Comparison of ENCODE assay signal across 8 cellular contexts in the genomic region with DNA sequence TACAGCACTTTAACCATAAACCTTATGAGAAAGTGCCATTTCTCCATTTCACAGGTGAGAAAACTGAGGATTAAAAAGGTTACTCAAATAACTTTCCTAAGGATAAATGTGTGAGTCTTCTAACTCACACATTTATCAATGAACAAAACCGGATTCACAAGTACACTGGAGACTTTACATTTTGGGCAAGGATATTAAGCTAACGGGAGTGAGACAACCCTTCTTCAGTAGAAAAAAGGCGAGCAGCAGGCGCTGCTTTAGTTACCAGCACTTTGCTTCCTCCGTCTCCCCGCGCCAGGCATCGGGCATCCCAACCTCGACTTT. TPM values are rescaled to one million over a fixed set of nuclear protein-coding genes. Genes with fewer than 3 reads are reported as not detected.
DNase-seq lines count a peak whose midpoint lies in the region; ATAC-seq and TF ChIP-seq lines count a peak whose summit lies in the region.

No MANE protein-coding gene starts in this region.

- no peak overlapping the region for H3K27ac ChIP-seq in mesenchymal stem cell (ENCODE audit: low read length, poor library complexity, severe bottlenecking)

- H3K4me1 Mint-ChIP-seq in activated naive CD4-positive, alpha-beta T cell treated with anti-CD3 and anti-CD28 coated beads, Interleukin-2, amount 10 ng/mL, durations not matched to agents 7 days and 5 days, result peaks cover 18% of the 10 kb centered on the region
- peaks cover 30% of the 10 kb centered on the region for H3K4me1 Mint-ChIP-seq in brain
- peaks cover 27% of the 10 kb centered on the region for H3K4me1 Mint-ChIP-seq in type B pancreatic cell (ENCODE audit: unreplicated experiment)

- H2BK120ac ChIP-seq in mesenchymal stem cell (ENCODE audit: low read depth, low read length), result no peak overlapping the region

- no peak overlapping the region for H3K18ac ChIP-seq in mesenchymal stem cell (ENCODE audit: low read depth in 1 of 2, low read length in 2 of 2)

- H2BK15ac ChIP-seq in mesenchymal stem cell (ENCODE audit: low read depth, poor library complexity, severe bottlenecking), result no peak overlapping the region

- H4K91ac ChIP-seq in mesenchymal stem cell (ENCODE audit: low read length), result no peak overlapping the region

- H3K14ac ChIP-seq in mesenchymal stem cell (ENCODE audit: low read length in 2 of 2), result no peak overlapping the region

- CTCF ChIA-PET in activated naive CD4-positive, alpha-beta T cell treated with anti-CD3 and anti-CD28 coated beads, Interleukin-2, amount 10 ng/mL, durations not matched to agents 7 days and 5 days (lab: Charles Lee), result no interaction called here

- 30% methylated on average over 9 of the region's 9 CpGs for WGBS in mesenchymal stem cell

- H2AFZ ChIP-seq in mesenchymal stem cell (ENCODE audit: low read depth, low read length), result no peak overlapping the region

- no peaks in the 10 kb centered on the region for H3K9me3 ChIP-seq in mesenchymal stem cell (ENCODE audit: control insufficient read depth, low read length)

- TF ChIP-seq CTCF in brain (conservative IDR thresholded peaks at IDR 0.05) (no peak), type B pancreatic cell (conservative IDR thresholded peaks at IDR 0.05) (no peak)

- peaks cover 10% of the 10 kb centered on the region for H3K36me3 Mint-ChIP-seq in activated naive CD4-positive, alpha-beta T cell treated with anti-CD3 and anti-CD28 coated beads, Interleukin-2, amount 10 ng/mL, durations not matched to agents 7 days and 5 days
- peaks cover 20% of the 10 kb centered on the region for H3K36me3 Mint-ChIP-seq in brain
- peaks cover 22% of the 10 kb centered on the region for H3K36me3 Mint-ChIP-seq in type B pancreatic cell

- peaks cover 0 to 23% of the 10 kb centered on the region in 2 experiments for H3K36me3 ChIP-seq in mesenchymal stem cell (ENCODE audit: control insufficient read depth in 1 of 2, insufficient read depth in 2 of 2, low read depth in 1 of 2, low read length in 2 of 2)

- H3K27me3 Mint-ChIP-seq in activated naive CD4-positive, alpha-beta T cell treated with anti-CD3 and anti-CD28 coated beads, Interleukin-2, amount 10 ng/mL, durations not matched to agents 7 days and 5 days, result no peaks in the 10 kb centered on the region
- peaks cover 16% of the 10 kb centered on the region for H3K27me3 Mint-ChIP-seq in brain
- no peaks in the 10 kb centered on the region for H3K27me3 Mint-ChIP-seq in type B pancreatic cell

- no peak for ATAC-seq in HG03432 (IDR thresholded peaks at IDR 0.05; ENCODE audit: unreplicated experiment)
- no peak for ATAC-seq in HG03460 (IDR thresholded peaks at IDR 0.05; ENCODE audit: unreplicated experiment)

- H3K27me3 ChIP-seq in mesenchymal stem cell (ENCODE audit: control insufficient read depth in 1 of 2, insufficient read depth in 1 of 2, low read length in 2 of 2), result no peaks in the 10 kb centered on the region

- peak overlapping the region; percentile 50 to 84 for H3K4me3 ChIP-seq in mesenchymal stem cell (ENCODE audit: insufficient read depth in 1 of 2, low read depth in 1 of 2, low read length in 2 of 2)

- no peak overlapping the region for H3K23ac ChIP-seq in mesenchymal stem cell (ENCODE audit: low read length in 2 of 2)

- H3K79me1 ChIP-seq in mesenchymal stem cell (replicated peaks; ENCODE audit: low read length, poor library complexity, severe bottlenecking), result peaks cover 12% of the 10 kb centered on the region

- no peak overlapping the region for H2AK5ac ChIP-seq in mesenchymal stem cell (ENCODE audit: low read length, severe bottlenecking)

- H3K4me3 Mint-ChIP-seq in activated naive CD4-positive, alpha-beta T cell treated with anti-CD3 and anti-CD28 coated beads, Interleukin-2, amount 10 ng/mL, durations not matched to agents 7 days and 5 days, result peak overlapping the region; percentile 73
- H3K4me3 Mint-ChIP-seq in brain (peak overlapping the region; percentile 75 to 86 (median 81)), type B pancreatic cell (peak overlapping the region; percentile 89)

- no peaks in the 10 kb centered on the region for H3K9me3 Mint-ChIP-seq in activated naive CD4-positive, alpha-beta T cell treated with anti-CD3 and anti-CD28 coated beads, Interleukin-2, amount 10 ng/mL, durations not matched to agents 7 days and 5 days
- H3K9me3 Mint-ChIP-seq in brain (peaks cover 0 to 7% (median 1%) of the 10 kb centered on the region in 5 experiments), type B pancreatic cell (peaks cover 10% of the 10 kb centered on the region)

- no peak overlapping the region for H3K4ac ChIP-seq in mesenchymal stem cell (ENCODE audit: low read depth in 1 of 2, low read length in 2 of 2)

- H3K27ac Mint-ChIP-seq in activated naive CD4-positive, alpha-beta T cell treated with anti-CD3 and anti-CD28 coated beads, Interleukin-2, amount 10 ng/mL, durations not matched to agents 7 days and 5 days, result peak overlapping the region; percentile 34
- H3K27ac Mint-ChIP-seq in brain, result peak overlapping the region in 3 of 5 experiments; percentile 38 to 70 (median 63)
- peak overlapping the region; percentile 32 for H3K27ac Mint-ChIP-seq in type B pancreatic cell

- H2BK12ac ChIP-seq in mesenchymal stem cell (ENCODE audit: low read length in 2 of 2), result no peak overlapping the region

- no peak overlapping the region for H2BK5ac ChIP-seq in mesenchymal stem cell (ENCODE audit: low read depth, low read length, poor library complexity, severe bottlenecking)

- H3K4me2 ChIP-seq in mesenchymal stem cell (ENCODE audit: low read length, poor library complexity, severe bottlenecking), result peak overlapping the region; percentile 80

- H4K8ac ChIP-seq in mesenchymal stem cell (ENCODE audit: low read length), result no peak overlapping the region

- peak overlapping the region; percentile 68 for H3K9ac ChIP-seq in mesenchymal stem cell (ENCODE audit: low read length)

- H3K4me1 ChIP-seq in mesenchymal stem cell (ENCODE audit: control insufficient read depth, insufficient read depth, low read depth, low read length), result peaks cover 6% of the 10 kb centered on the region

- DNase-seq in activated naive CD4-positive, alpha-beta T cell treated with anti-CD3 and anti-CD28 coated beads, Interleukin-2, amount 10 ng/mL, durations not matched to agents 7 days and 5 days, result no peak
- DNase-seq in activated naive CD4-positive, alpha-beta T cell treated with anti-CD3 and anti-CD28 coated beads, Interleukin-2, amount 50 U/mL, for 16 hours, result no peak
- DNase-seq in mesenchymal stem cell (no peak), type B pancreatic cell (ENCODE audit: extremely low spot score, unreplicated experiment) (no peak), LoVo (ENCODE audit: low spot score) (no peak)

RNA-seq across cellular contexts. Expression of a gene that starts 0.4 kb away (rescaled TPM):
- 4.9 TPM for polyA plus RNA-seq in brain (ENCODE audit: insufficient read depth, low read depth, low replicate concordance)
- polyA plus RNA-seq in mesenchymal stem cell (2013, experiment 1 of 2), result 8.1 TPM
- polyA plus RNA-seq in mesenchymal stem cell (2013, experiment 2 of 2), result 8.0 TPM
- total RNA-seq in type B pancreatic cell (ENCODE audit: low replicate concordance), result 17.8 and 27.6 TPM in 2 replicates
